Comparison of ENCODE assay signal across 21 cellular contexts in genomic region chr17:57363580-57363979, GRCh38.
A peak's percentile ranks its signal among the peaks of the same experiment; 100 is the strongest.
DNase-seq lines count a peak whose midpoint lies in the region; ATAC-seq, FAIRE-seq and TF ChIP-seq lines count a peak whose summit lies in the region.
"Had no signal": no experiment of that assay in that cellular context is flagged by ENCODE, and none has a peak within 500 bp of the region (broad histone marks: within the 10 kb centered on the region; RNA-seq: fewer than 3 reads in every experiment).

No MANE protein-coding gene starts in this region.

- CTCF ChIA-PET in HepG2 (lab: Yijun Ruan, JAX; ENCODE audit: low intra/inter-chr PET ratio, low total read pairs), result no interaction called here

- POLR2A ChIA-PET in HepG2 (lab: Yijun Ruan, JAX), result no interaction called here

- H3K4me3 ChIP-seq in HepG2 (replicated peaks in 1 of 3; ENCODE audit: insufficient read depth in 1 of 3, low read depth in 2 of 3, low read length in 3 of 3) (no peak overlapping the region), right lobe of liver (no peak overlapping the region), SJCRH30 (no peak overlapping the region)
- H3K4me3 ChIP-seq: BLaER1 treated with 17β-estradiol and CSF1 and Interleukin-3, amounts not matched to agents 10 nM and 100 nM; Peyer's patch; SJSA1 had no signal

- no TSS peak for BruUV-seq in HepG2 (replicated peaks; lab: Mats Ljungman, UMichigan)

- DNase-seq in HepG2 (ENCODE audit: low spot score) (no peak), right lobe of liver (no peak), foreskin keratinocyte (no peak), SJCRH30 (no peak), ureter (ENCODE audit: low spot score) (no peak)
- DNase-seq: 8988T; CD8-positive, alpha-beta memory T cell; MM.1S; NCI-H1048; NCI-H1436; NCI-H187 treated with DMSO at 0.1 percent for 48 hours; NCI-H774; NK-92 treated with Interleukin-12 subunit alpha and Interleukin-12 subunit beta, amount 100 ng/mL, for 24 hours; Peyer's patch had no signal

- peaks cover 38% of the 10 kb centered on the region for H3K4me1 ChIP-seq in HepG2 (ENCODE audit: insufficient read depth, low read length)
- H3K4me1 ChIP-seq in right lobe of liver, result peaks cover 0 to 14% (median 3%) of the 10 kb centered on the region in 4 donors
- peaks cover 10% of the 10 kb centered on the region for H3K4me1 ChIP-seq in foreskin keratinocyte
- no peaks in the 10 kb centered on the region for H3K4me1 ChIP-seq in SJCRH30
- H3K4me1 ChIP-seq: Peyer's patch had no signal

- no peak overlapping the region for H3K9ac ChIP-seq in HepG2 (ENCODE audit: insufficient read depth, low read depth, low read length)
- H3K9ac ChIP-seq: BLaER1 treated with 17β-estradiol and CSF1 and Interleukin-3, amounts not matched to agents 10 nM and 100 nM had no signal

- peak overlapping the region in 2 of 3 experiments; percentile 78 to 90 for H3K27ac Mint-ChIP-seq in nephron

- no peak overlapping the region for H3K4me2 ChIP-seq in HepG2 (ENCODE audit: low read depth, low read length)

- H3K9me3 Mint-ChIP-seq in nephron, result no peaks in the 10 kb centered on the region
- H3K9me3 Mint-ChIP-seq: CD8-positive, alpha-beta memory T cell had no signal

- no peak overlapping the region for H2AFZ ChIP-seq in HepG2 (ENCODE audit: low read length)

- TF ChIP-seq POLR2A in HepG2 (IDR thresholded peaks at IDR 0.05; ENCODE audit: insufficient read depth in 1 of 2, low read depth in 2 of 2, low read length in 2 of 2), result no peak
- TF ChIP-seq POLR2A in right lobe of liver (IDR thresholded peaks at IDR 0.05), result no peak

- 97% methylated on average over 4 of the region's 4 CpGs for WGBS in HepG2 (ENCODE audit: low lambda C conversion rate)
- WGBS in right lobe of liver (ENCODE audit: insufficient coverage, low coverage, low lambda C conversion rate, missing lambda C conversion rate), result no CpG with 5 or more reads among the region's 4 CpGs

- in situ Hi-C loops in HepG2 (cut with HindIII; ENCODE audit: extremely low pct_ligation_motif_present, low pct_unique_long_range_greater_than_20kb), result no loop called here

- no peaks in the 10 kb centered on the region for H3K9me3 ChIP-seq in HepG2 (ENCODE audit: low read length)
- no peaks in the 10 kb centered on the region for H3K9me3 ChIP-seq in right lobe of liver
- no peaks in the 10 kb centered on the region for H3K9me3 ChIP-seq in SJCRH30 (replicated peaks)
- H3K9me3 ChIP-seq: BLaER1 treated with 17β-estradiol and CSF1 and Interleukin-3, amounts not matched to agents 10 nM and 100 nM; Peyer's patch; SJSA1 had no signal

- no peak for TF ChIP-seq RAD21 in HepG2 (CRISPR knock-in tag; IDR thresholded peaks at IDR 0.05)

- H3K27me3 Mint-ChIP-seq in nephron (ENCODE audit: low read depth), result peaks cover 5% of the 10 kb centered on the region
- H3K27me3 Mint-ChIP-seq: CD8-positive, alpha-beta memory T cell had no signal

- no peak overlapping the region for H3K4me3 Mint-ChIP-seq in nephron

- ATAC-seq in HepG2, result no peak
- no peak for ATAC-seq in right lobe of liver
- ATAC-seq in foreskin keratinocyte, result no peak
- ATAC-seq: HCT116 had no signal

- H3K4me1 Mint-ChIP-seq in nephron, result peaks cover 32% of the 10 kb centered on the region

- TF ChIP-seq EP300 in HepG2 (IDR thresholded peaks at IDR 0.05; ENCODE audit: low read depth in 2 of 2, low read length in 2 of 2) (no peak), HepG2 (CRISPR knock-in tag; IDR thresholded peaks at IDR 0.05; ENCODE audit: borderline replicate concordance) (no peak)

- no peaks in the 10 kb centered on the region for H3K27me3 ChIP-seq in HepG2 (ENCODE audit: control insufficient read depth in 1 of 2, insufficient read depth in 2 of 2, low read length in 2 of 2)
- no peaks in the 10 kb centered on the region for H3K27me3 ChIP-seq in right lobe of liver
- H3K27me3 ChIP-seq in foreskin keratinocyte, result no peaks in the 10 kb centered on the region
- no peaks in the 10 kb centered on the region for H3K27me3 ChIP-seq in SJCRH30
- H3K27me3 ChIP-seq: BLaER1 treated with 17β-estradiol and CSF1 and Interleukin-3, amounts not matched to agents 10 nM and 100 nM; Peyer's patch; SJSA1 had no signal

- TF ChIP-seq CTCF in HepG2 (CRISPR knock-in tag; IDR thresholded peaks at IDR 0.05) (no peak), right lobe of liver (IDR thresholded peaks at IDR 0.05) (no peak), VCaP (conservative IDR thresholded peaks at IDR 0.05) (no peak), nephron (IDR thresholded peaks at IDR 0.05; ENCODE audit: unreplicated experiment in 3 of 3) (no peak), foreskin keratinocyte (conservative IDR thresholded peaks at IDR 0.05) (no peak)

- peaks cover 58% of the 10 kb centered on the region for H3K79me2 ChIP-seq in HepG2 (ENCODE audit: insufficient read depth, low read length)

- H3K36me3 ChIP-seq in HepG2 (replicated peaks in 1 of 2; ENCODE audit: control insufficient read depth in 1 of 2, insufficient read depth in 2 of 2, low read length in 2 of 2) (peaks cover 4 to 11% of the 10 kb centered on the region in 2 experiments; a peak in 2 of 5 replicates), right lobe of liver (no peaks in the 10 kb centered on the region), SJCRH30 (no peaks in the 10 kb centered on the region; the same call in 1 of the 2 replicates)
- H3K36me3 ChIP-seq: Peyer's patch, SJSA1 had no signal

- intact Hi-C loops in HepG2 (cut with micrococcal nuclease; ENCODE audit: unreplicated experiment) (no loop called here), right lobe of liver (cut with DNase I) (no loop called here)

- peaks cover 4% of the 10 kb centered on the region for H3K36me3 Mint-ChIP-seq in nephron (ENCODE audit: low read depth)

- no peaks in the 10 kb centered on the region for H4K20me1 ChIP-seq in HepG2 (ENCODE audit: insufficient read depth, low read length)

- no peak overlapping the region for H3K27ac ChIP-seq in HepG2 (ENCODE audit: extremely low read length, insufficient read depth, low read length)
- no peak overlapping the region for H3K27ac ChIP-seq in right lobe of liver
- H3K27ac ChIP-seq in VCaP, result peak overlapping the region; percentile 31; the same call in 1 of the 2 replicates
- no peak overlapping the region for H3K27ac ChIP-seq in foreskin keratinocyte
- H3K27ac ChIP-seq in SJCRH30, result no peak overlapping the region
- H3K27ac ChIP-seq: Peyer's patch, SJSA1 had no signal

- no peak for FAIRE-seq in HepG2 (lab: Jason Lieb, UNC)
- FAIRE-seq: GM19239, H1 had no signal

TF ChIP-seq in HepG2, 621 proteins besides CTCF, POLR2A, EP300 and RAD21:
- peak; percentile 98 for TF ChIP-seq FOXP1 (IDR thresholded peaks at IDR 0.05)
- no peak for TF ChIP-seq FOXP1 (CRISPR knock-in tag; IDR thresholded peaks at IDR 0.05)
- no peak for TF ChIP-seq NFE2L1 (CRISPR knock-in tag; IDR thresholded peaks at IDR 0.05; ENCODE audit: borderline replicate concordance)
